Comparison of ENCODE assay signal across 8 cellular contexts in the genomic region with DNA sequence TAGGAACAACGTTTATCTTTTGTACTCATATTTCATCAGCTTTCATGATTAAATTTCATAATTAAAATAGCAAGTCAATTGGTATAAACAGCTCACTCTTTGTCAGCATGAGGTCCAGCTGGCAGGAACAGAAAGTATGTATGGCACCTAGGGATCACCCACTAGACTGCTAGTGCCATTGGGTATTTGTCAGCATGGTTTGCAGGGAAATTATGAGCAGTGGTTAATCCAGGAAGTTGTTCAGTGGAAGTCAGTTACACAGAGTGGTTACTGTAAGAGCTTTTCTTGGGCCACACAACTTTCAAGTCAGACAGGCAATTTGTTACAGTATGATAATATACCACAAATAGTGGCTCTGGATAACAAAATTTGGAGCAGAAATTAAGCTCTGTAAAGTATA.
A peak's percentile ranks its signal among the peaks of the same experiment; 100 is the strongest.
DNase-seq lines count a peak whose midpoint lies in the region; FAIRE-seq and TF ChIP-seq lines count a peak whose summit lies in the region.

No MANE protein-coding gene starts in this region.

- H3K4me3 ChIP-seq in SK-N-SH (ENCODE audit: low read depth in 2 of 2, low read length in 1 of 2) (no peak overlapping the region), fibroblast of the aortic adventitia (ENCODE audit: low read depth, low read length) (no peak overlapping the region)
- H3K4me3 ChIP-seq in CD8-positive, alpha-beta memory T cell (ENCODE audit: low read length) = no peak overlapping the region

- no peaks in the 10 kb centered on the region for H3K27me3 ChIP-seq in SK-N-SH (ENCODE audit: insufficient read depth)
- no peaks in the 10 kb centered on the region for H3K27me3 ChIP-seq in CD8-positive, alpha-beta memory T cell (ENCODE audit: insufficient read depth, low read length, poor library complexity, severe bottlenecking)

- peak overlapping the region in 3 of 8 donors; percentile 13 to 60 (median 42) for H3K27ac Mint-ChIP-seq in CD8-positive, alpha-beta memory T cell

- peaks cover 85% of the 10 kb centered on the region for H3K79me2 ChIP-seq in SK-N-SH (ENCODE audit: insufficient read depth)

- H3K4me2 ChIP-seq in SK-N-SH = peak overlapping the region; percentile 19

- CTCF ChIA-PET in SK-N-SH (lab: Yijun Ruan, JAX) = interaction anchor here (0.6 to 1.2 kb wide), 2 partner anchors 56 to 270 kb away, joined by 3 read pairs; no protein-coding TSS in a partner anchor
- CTCF ChIA-PET in CD8-positive, alpha-beta memory T cell (lab: Charles Lee) = interaction anchor here (1.0 kb wide), 1 partner anchor 264 kb away, joined by 3 read pairs; no protein-coding TSS in a partner anchor

- DNase-seq in AG08395 (ENCODE audit: low spot score) = peak; percentile 79
- DNase-seq in H4 (ENCODE audit: low spot score) = peak; percentile 68
- no peak for DNase-seq in SK-N-SH
- peak; percentile 58 for DNase-seq in fibroblast of the aortic adventitia (ENCODE audit: low read depth)
- DNase-seq in occipital lobe (lab: John Stamatoyannopoulos, UW) = no peak
- DNase-seq in CD8-positive, alpha-beta memory T cell = no peak
- DNase-seq in ecto neural progenitor cell (ENCODE audit: low spot score) = no peak
- no peak for DNase-seq in D721Med (ENCODE audit: insufficient read length, low spot score)

- peak overlapping the region in 1 of 7 donors; percentile 2 for H3K4me3 Mint-ChIP-seq in CD8-positive, alpha-beta memory T cell

- no peaks in the 10 kb centered on the region for H3K9me3 ChIP-seq in SK-N-SH
- H3K9me3 ChIP-seq in CD8-positive, alpha-beta memory T cell (ENCODE audit: low read length) = no peaks in the 10 kb centered on the region

- no peaks in the 10 kb centered on the region for H3K27me3 Mint-ChIP-seq in CD8-positive, alpha-beta memory T cell

- no peaks in the 10 kb centered on the region for H3K9me3 Mint-ChIP-seq in CD8-positive, alpha-beta memory T cell

- no peaks in the 10 kb centered on the region for H3K36me3 ChIP-seq in SK-N-SH (replicated peaks in 1 of 2; ENCODE audit: control insufficient read depth in 1 of 2, insufficient read depth in 2 of 2, low read length in 1 of 2)
- H3K36me3 ChIP-seq in CD8-positive, alpha-beta memory T cell (ENCODE audit: insufficient read depth, low read length) = no peaks in the 10 kb centered on the region

- peak in 1 of 2 experiments; percentile 32; a peak in 1 of 4 replicates for TF ChIP-seq EP300 in SK-N-SH (IDR thresholded peaks at IDR 0.05; ENCODE audit: borderline replicate concordance in 1 of 2, low read depth in 1 of 2, low read length in 1 of 2)

- POLR2A ChIA-PET in SK-N-SH (lab: Yijun Ruan, JAX) = no interaction called here
- POLR2A ChIA-PET in CD8-positive, alpha-beta memory T cell (lab: Charles Lee) = no interaction called here

- peak overlapping the region; percentile 58 to 61 for H3K27ac ChIP-seq in SK-N-SH (ENCODE audit: low read depth in 2 of 2, low read length in 1 of 2)
- no peak overlapping the region for H3K27ac ChIP-seq in CD8-positive, alpha-beta memory T cell (ENCODE audit: low read depth, low read length)

- TF ChIP-seq CTCF in SK-N-SH (IDR thresholded peaks at IDR 0.05) (no peak), fibroblast of the aortic adventitia (IDR thresholded peaks at IDR 0.05; ENCODE audit: insufficient read depth, low read length) (no peak), D721Med (IDR thresholded peaks at IDR 0.05; ENCODE audit: insufficient read depth, missing control alignments) (no peak)

- FAIRE-seq in D721Med (lab: Jason Lieb, UNC) = no peak

- H3K4me1 Mint-ChIP-seq in CD8-positive, alpha-beta memory T cell = peaks cover 34 to 70% (median 59%) of the 10 kb centered on the region in 3 donors

- peaks cover 8 to 17% (median 10%) of the 10 kb centered on the region in 3 donors for H3K36me3 Mint-ChIP-seq in CD8-positive, alpha-beta memory T cell

- no peak for TF ChIP-seq RAD21 in SK-N-SH (IDR thresholded peaks at IDR 0.05; ENCODE audit: low read length)

- no peak overlapping the region for H3K9ac ChIP-seq in SK-N-SH

- WGBS in SK-N-SH (ENCODE audit: low lambda C conversion rate) = 19% methylated on average over 1 of the region's 1 CpG

- no peaks in the 10 kb centered on the region for H4K20me1 ChIP-seq in SK-N-SH (ENCODE audit: insufficient read depth)

- H3K9me2 ChIP-seq in SK-N-SH = no peaks in the 10 kb centered on the region

- peaks cover 42 to 51% of the 10 kb centered on the region in 2 experiments for H3K4me1 ChIP-seq in SK-N-SH (ENCODE audit: control insufficient read depth in 1 of 2, insufficient read depth in 2 of 2, low read depth in 1 of 2, low read length in 1 of 2)
- peaks cover 24% of the 10 kb centered on the region for H3K4me1 ChIP-seq in CD8-positive, alpha-beta memory T cell (ENCODE audit: insufficient read depth, low read length)

- peaks cover 19% of the 10 kb centered on the region for H3F3A ChIP-seq in SK-N-SH (replicated peaks; ENCODE audit: insufficient read depth)

- no peak overlapping the region for H2AFZ ChIP-seq in SK-N-SH (ENCODE audit: low read depth)

TF ChIP-seq in SK-N-SH, 30 proteins besides CTCF, POLR2A, EP300 and RAD21:
- TF ChIP-seq, protein P1, sequence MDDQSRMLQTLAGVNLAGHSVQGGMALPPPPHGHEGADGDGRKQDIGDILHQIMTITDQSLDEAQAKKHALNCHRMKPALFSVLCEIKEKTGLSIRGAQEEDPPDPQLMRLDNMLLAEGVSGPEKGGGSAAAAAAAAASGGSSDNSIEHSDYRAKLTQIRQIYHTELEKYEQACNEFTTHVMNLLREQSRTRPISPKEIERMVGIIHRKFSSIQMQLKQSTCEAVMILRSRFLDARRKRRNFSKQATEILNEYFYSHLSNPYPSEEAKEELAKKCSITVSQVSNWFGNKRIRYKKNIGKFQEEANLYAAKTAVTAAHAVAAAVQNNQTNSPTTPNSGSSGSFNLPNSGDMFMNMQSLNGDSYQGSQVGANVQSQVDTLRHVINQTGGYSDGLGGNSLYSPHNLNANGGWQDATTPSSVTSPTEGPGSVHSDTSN (IDR thresholded peaks at IDR 0.05) = peak; percentile 29
- TF ChIP-seq SIN3A (IDR thresholded peaks at IDR 0.05; ENCODE audit: borderline replicate concordance, low read depth, low read length) = no peak
- TF ChIP-seq FOXM1 (IDR thresholded peaks at IDR 0.05; ENCODE audit: low read depth) = 0 out of 2 replicates have a peak, but pooled peaks have one; percentile 20
- no peak for TF ChIP-seq NFIC (IDR thresholded peaks at IDR 0.05; ENCODE audit: borderline replicate concordance)
- TF ChIP-seq JUND (IDR thresholded peaks at IDR 0.05) = peak; percentile 37; the same call in 1 of the 2 replicates
- TF ChIP-seq ELF1 (IDR thresholded peaks at IDR 0.05) = peak; percentile 52; the same call in 1 of the 2 replicates
- TF ChIP-seq TCF12 (IDR thresholded peaks at IDR 0.05) = peak; percentile 31; the same call in 1 of the 2 replicates

Comparison
In these comparisons a context has a peak if more than half of its experiments do, and no peak if none do; other contexts are left out.
1. DNase-seq: peak in AG08395 (single experiment), H4 (single experiment) and fibroblast of the aortic adventitia (single experiment); none in SK-N-SH (single experiment), occipital lobe (single experiment), CD8-positive, alpha-beta memory T cell (0 of 5), ecto neural progenitor cell (single experiment) and D721Med (single experiment).